Comparison of ENCODE assay signal across 9 cellular contexts in genomic region chr1:155062702-155063411, GRCh38. TPM values are rescaled to one million over a fixed set of nuclear protein-coding genes. Genes with fewer than 3 reads are reported as not detected.
DNase-seq lines count a peak whose midpoint lies in the region; ATAC-seq and TF ChIP-seq lines count a peak whose summit lies in the region.
"Had no signal": no experiment of that assay in that cellular context is flagged by ENCODE, and none has a peak within 500 bp of the region (broad histone marks: within the 10 kb centered on the region; RNA-seq: fewer than 3 reads in every experiment).

No MANE protein-coding gene starts in this region.

- peaks cover 9% of the 10 kb centered on the region for H3F3A ChIP-seq in SK-N-SH (replicated peaks; ENCODE audit: insufficient read depth)

- POLR2A ChIA-PET in SK-N-SH (lab: Yijun Ruan, JAX): interaction anchor here (0.8 kb wide), 1 partner anchor 9 kb away, joined by 4 read pairs; no protein-coding TSS in a partner anchor

- 67% methylated on average over 42 of the region's 46 CpGs for WGBS in SK-N-SH (ENCODE audit: low lambda C conversion rate)
- WGBS in esophagus squamous epithelium, 2 donors: 6 to 16% methylated on average over 7 to 13 of the region's 46 CpGs
- 14 to 21% methylated on average over 6 to 39 of the region's 46 CpGs for WGBS in upper lobe of left lung, 2 donors

- no peak for TF ChIP-seq POLR2A in esophagus squamous epithelium (IDR thresholded peaks at IDR 0.05)
- TF ChIP-seq POLR2A in upper lobe of left lung (IDR thresholded peaks at IDR 0.05): no peak

- H3K9me3 ChIP-seq in SK-N-SH (no peaks in the 10 kb centered on the region), esophagus squamous epithelium (no peaks in the 10 kb centered on the region), neutrophil (no peaks in the 10 kb centered on the region), upper lobe of left lung (no peaks in the 10 kb centered on the region)

- ATAC-seq in SK-N-SH treated with all-trans-retinoic acid at 6 μM for 48 hours (no peak), upper lobe of left lung (ENCODE audit: low FRiP score in 2 of 2) (peak; percentile 57 to 78), GM21723 (IDR thresholded peaks at IDR 0.05; ENCODE audit: unreplicated experiment) (no peak)

- H3K4me3 ChIP-seq in SK-N-SH (ENCODE audit: low read depth in 2 of 2, low read length in 1 of 2) (peak overlapping the region in 1 of 2 experiments; percentile 92; a peak in 1 of 4 replicates), esophagus squamous epithelium (peak overlapping the region; percentile 46 to 93 (median 73)), neutrophil (ENCODE audit: low read depth in 1 of 2, low read length in 1 of 2) (peak overlapping the region; percentile 75 to 76), upper lobe of left lung (peak overlapping the region; percentile 18 to 83 (median 73))

- intact Hi-C loops in esophagus squamous epithelium (cut with DNase I): loop anchor here (2.0 to 10.0 kb wide), 2 partner anchors 22 to 98 kb away; partner anchors contain the start of gene PYGO2

- H3K27me3 ChIP-seq in SK-N-SH (ENCODE audit: insufficient read depth) (no peaks in the 10 kb centered on the region), esophagus squamous epithelium (no peaks in the 10 kb centered on the region), neutrophil (peaks cover 29% of the 10 kb centered on the region), upper lobe of left lung (no peaks in the 10 kb centered on the region)

- peak overlapping the region; percentile 88; the same call in 1 of the 2 replicates for H3K4me2 ChIP-seq in SK-N-SH

- H3K9ac ChIP-seq in SK-N-SH: no peak overlapping the region

- TF ChIP-seq EP300 in SK-N-SH (IDR thresholded peaks at IDR 0.05; ENCODE audit: borderline replicate concordance in 1 of 2, low read depth in 1 of 2, low read length in 1 of 2): no peak
- no peak for TF ChIP-seq EP300 in upper lobe of left lung (IDR thresholded peaks at IDR 0.05)

- peaks cover 22% of the 10 kb centered on the region for H3K79me2 ChIP-seq in SK-N-SH (ENCODE audit: insufficient read depth)

- peaks cover 0 to 11% of the 10 kb centered on the region in 2 experiments for H3K36me3 ChIP-seq in SK-N-SH (replicated peaks in 1 of 2; ENCODE audit: control insufficient read depth in 1 of 2, insufficient read depth in 2 of 2, low read length in 1 of 2)
- H3K36me3 ChIP-seq in esophagus squamous epithelium: peaks cover 0 to 58% (median 16%) of the 10 kb centered on the region in 3 donors
- peaks cover 33% of the 10 kb centered on the region for H3K36me3 ChIP-seq in neutrophil
- peaks cover 10 to 47% (median 30%) of the 10 kb centered on the region in 4 donors for H3K36me3 ChIP-seq in upper lobe of left lung

- H3K27ac ChIP-seq in SK-N-SH (ENCODE audit: low read depth in 2 of 2, low read length in 1 of 2) (no peak overlapping the region), esophagus squamous epithelium (peak overlapping the region; percentile 84 to 92 (median 91)), neutrophil (peak overlapping the region; percentile 92), upper lobe of left lung (peak overlapping the region in 2 of 4 donors; percentile 85 to 91)

- CTCF ChIA-PET in SK-N-SH (lab: Yijun Ruan, JAX): interaction anchor here (0.6 to 29.9 kb wide), 10 partner anchors 15 to 110 kb away, joined by 3 to 573 read pairs (median 10); partner anchors contain the start of genes ADAM15, DCST1, DCST2 and EFNA3

- TF ChIP-seq CTCF in SK-N-SH (IDR thresholded peaks at IDR 0.05) (no peak), esophagus squamous epithelium (IDR thresholded peaks at IDR 0.05) (peak; percentile 86 to 94 (median 90)), neutrophil (IDR thresholded peaks at IDR 0.05) (peak; percentile 64), upper lobe of left lung (IDR thresholded peaks at IDR 0.05) (peak; percentile 52 to 78 (median 72))

- H4K20me1 ChIP-seq in SK-N-SH (ENCODE audit: insufficient read depth): no peaks in the 10 kb centered on the region

- H3K4me1 ChIP-seq in SK-N-SH (ENCODE audit: control insufficient read depth in 1 of 2, insufficient read depth in 2 of 2, low read depth in 1 of 2, low read length in 1 of 2) (peaks cover 0 to 25% of the 10 kb centered on the region in 2 experiments; a peak in 2 of 4 replicates), esophagus squamous epithelium (peaks cover 31 to 48% (median 33%) of the 10 kb centered on the region in 3 donors), neutrophil (ENCODE audit: control insufficient read depth in 1 of 2, insufficient read depth in 1 of 2, low read depth in 1 of 2, low read length in 1 of 2) (peaks cover 29 to 36% of the 10 kb centered on the region in 2 experiments), upper lobe of left lung (peaks cover 24 to 36% (median 32%) of the 10 kb centered on the region in 4 donors)

- peak; percentile 47 for DNase-seq in SK-N-SH
- DNase-seq in NCI-H2227 (lab: John Stamatoyannopoulos, UW; ENCODE audit: unreplicated experiment): peak; percentile 78
- peak; percentile 93 for DNase-seq in activated CD8-positive, alpha-beta memory T cell treated with anti-CD3 and anti-CD28 coated beads, Interleukin-2, amount 50 U/mL, for 48 hours
- no peak for DNase-seq in esophagus squamous epithelium (lab: John Stamatoyannopoulos, UW)
- DNase-seq in upper lobe of left lung: peak; percentile 64 to 94

- TF ChIP-seq RAD21 in SK-N-SH (IDR thresholded peaks at IDR 0.05; ENCODE audit: low read length): no peak

- peak overlapping the region; percentile 83; the same call in 1 of the 2 replicates for H2AFZ ChIP-seq in SK-N-SH (ENCODE audit: low read depth)

- H3K9me2 ChIP-seq in SK-N-SH: no peaks in the 10 kb centered on the region

TF ChIP-seq in SK-N-SH, 30 proteins besides CTCF, POLR2A, EP300 and RAD21 (continues in another document):
- TF ChIP-seq NFIC (IDR thresholded peaks at IDR 0.05; ENCODE audit: borderline replicate concordance): no peak
- TF ChIP-seq GATA2 (CRISPR knock-in tag; IDR thresholded peaks at IDR 0.05): no peak
- TF ChIP-seq TEAD4 (IDR thresholded peaks at IDR 0.05; ENCODE audit: borderline replicate concordance, insufficient read depth): no peak
- TF ChIP-seq POLR2AphosphoS5 (IDR thresholded peaks at IDR 0.05; ENCODE audit: low read depth, low read length): no peak
- no peak for TF ChIP-seq JUND (IDR thresholded peaks at IDR 0.05)

TF ChIP-seq in SK-N-SH treated with all-trans-retinoic acid at 6 μM for 48 hours, 23 proteins besides CTCF, POLR2A, EP300 and RAD21:
- TF ChIP-seq ZNF8 (CRISPR knock-in tag; IDR thresholded peaks at IDR 0.05) (no peak), CSRNP3 (CRISPR knock-in tag; IDR thresholded peaks at IDR 0.05) (no peak)

RNA-seq across cellular contexts. Expression of gene EFNA4, which starts 0.7 kb away (rescaled TPM):
- polyA plus RNA-seq in SK-N-SH (2012; rRNA removed): 15.9 and 17.7 TPM in 2 replicates
- 10.7 and 13.4 TPM in 2 replicates for polyA plus RNA-seq in SK-N-SH (2012; cell fraction: cytosol; rRNA removed)
- 13.1 and 14.8 TPM in 2 replicates for polyA plus RNA-seq in SK-N-SH (2012; cell fraction: nucleus; rRNA removed)
- total RNA-seq in esophagus squamous epithelium (10 to 100 TPM in 3 of 4 donors, 1 to 10 TPM in 1; 8.1 to 22.9 (median 12.2) TPM), upper lobe of left lung (1 to 10 TPM; 2.8 to 8.1 (median 7.0) TPM)

RNA-seq across cellular contexts. Expression of gene ADAM15, which starts 11.7 kb away (rescaled TPM):
- polyA plus RNA-seq in SK-N-SH (2012; rRNA removed): 60.1 and 64.1 TPM in 2 replicates
- polyA plus RNA-seq in SK-N-SH (2012; cell fraction: cytosol; rRNA removed): 20.4 and 37.5 TPM in 2 replicates
- 106 and 138 TPM in 2 replicates for polyA plus RNA-seq in SK-N-SH (2012; cell fraction: nucleus; rRNA removed)
- total RNA-seq in esophagus squamous epithelium (100 to 1,000 TPM; 135 to 194 (median 183) TPM), upper lobe of left lung (100 to 1,000 TPM in 4 of 6 donors, 10 to 100 TPM in 2; 52.1 to 246 (median 106) TPM)

RNA-seq across cellular contexts. Expression of gene EFNA3, which starts 15.8 kb away (rescaled TPM):
- polyA plus RNA-seq in SK-N-SH (2012; rRNA removed): 5.5 and 6.0 TPM in 2 replicates
- polyA plus RNA-seq in SK-N-SH (2012; cell fraction: cytosol; rRNA removed): 3.2 and 4.5 TPM in 2 replicates
- polyA plus RNA-seq in SK-N-SH (2012; cell fraction: nucleus; rRNA removed): 4.0 and 4.7 TPM in 2 replicates
- total RNA-seq in esophagus squamous epithelium (10 to 100 TPM; 20.0 to 25.8 (median 21.1) TPM), upper lobe of left lung (1 to 10 TPM in 4 of 6 donors, under 1 TPM in 2; 0.33 to 2.1 (median 1.4) TPM)

RNA-seq across cellular contexts. Expression of gene DCST1, which starts 29.2 kb away (rescaled TPM):
- polyA plus RNA-seq in SK-N-SH (2012; rRNA removed): not detected in 2 replicates
- polyA plus RNA-seq in SK-N-SH (2012; cell fraction: cytosol; rRNA removed): not detected in 2 replicates
- polyA plus RNA-seq in SK-N-SH (2012; cell fraction: nucleus; rRNA removed): 0.06 and 0.16 TPM in 2 replicates
- under 1 TPM in 1 of 4 donors, not detected in 3; 0.19 TPM for total RNA-seq in esophagus squamous epithelium
- under 1 TPM in 1 of 6 donors, not detected in 5; 0.89 TPM for total RNA-seq in upper lobe of left lung
- total RNA-seq: renal cortical epithelial cell had no signal

RNA-seq across cellular contexts. Expression of gene DCST2, which starts 29.3 kb away (rescaled TPM):
- 0.76 and 1.1 TPM in 2 replicates for polyA plus RNA-seq in SK-N-SH (2012; rRNA removed)
- 0.13 and 0.31 TPM in 2 replicates for polyA plus RNA-seq in SK-N-SH (2012; cell fraction: cytosol; rRNA removed)
- polyA plus RNA-seq in SK-N-SH (2012; cell fraction: nucleus; rRNA removed): 8.7 and 9.6 TPM in 2 replicates
- total RNA-seq in esophagus squamous epithelium (1 to 10 TPM in 1 of 4 donors, under 1 TPM in 3; 0.11 to 8.2 (median 0.18) TPM), upper lobe of left lung (1 to 10 TPM in 4 of 6 donors, under 1 TPM in 2; 0.49 to 2.1 (median 1.1) TPM)

Comparison
In these comparisons a context has a peak if more than half of its experiments do, and no peak if none do; other contexts are left out.
1. H3K27ac ChIP-seq: peak in esophagus squamous epithelium (4 of 4) and neutrophil (single experiment); none in SK-N-SH (0 of 2).
2. ATAC-seq: peak in upper lobe of left lung (2 of 2); none in SK-N-SH treated with all-trans-retinoic acid at 6 μM for 48 hours (single experiment) and GM21723 (single experiment).
3. RNA of gene EFNA3, which starts 15.8 kb away (total RNA-seq): 20.0 to 25.8 TPM in esophagus squamous epithelium; 0.33 to 2.1 TPM in upper lobe of left lung; every median in the first group is over 4 times any median in the second.